ENCODE assay signal across 9 cellular contexts in genomic region chr10:43304079-43304686, GRCh38. TPM values are rescaled to one million over a fixed set of nuclear protein-coding genes. Genes with fewer than 3 reads are reported as not detected.
DNase-seq lines count a peak whose midpoint lies in the region; ATAC-seq and TF ChIP-seq lines count a peak whose summit lies in the region.
"Had no signal": no experiment of that assay in that cellular context is flagged by ENCODE, and none has a peak within 500 bp of the region (broad histone marks: within the 10 kb centered on the region; RNA-seq: fewer than 3 reads in every experiment).

No MANE protein-coding gene starts in this region.

- no peaks in the 10 kb centered on the region for H3K36me3 ChIP-seq in mammary epithelial cell (ENCODE audit: insufficient read depth, low read length)
- H3K36me3 ChIP-seq in mesodermal cell (ENCODE audit: control insufficient read depth, insufficient read depth, low read length), result no peaks in the 10 kb centered on the region
- H3K36me3 ChIP-seq in tibial artery, result no peaks in the 10 kb centered on the region

- H4K20me1 ChIP-seq in mammary epithelial cell (ENCODE audit: insufficient read depth, low read length), result no peaks in the 10 kb centered on the region

- in situ Hi-C loops in mammary epithelial cell (cut with MboI; ENCODE audit: low sequenced_read_pairs in 2 of 2), result no loop called here

- CTCF ChIA-PET in mammary epithelial cell (lab: Charles Lee; ENCODE audit: low non-redundant PET), result no interaction called here

- H3K36me3 Mint-ChIP-seq in activated T-cell treated with anti-CD3 and anti-CD28 coated beads, Interleukin-2, amount 50 U/mL, for 72 hours (ENCODE audit: insufficient read depth in 2 of 2), result peaks cover 0 to 7% of the 10 kb centered on the region in 2 donors

- H3K4me1 Mint-ChIP-seq in activated T-cell treated with anti-CD3 and anti-CD28 coated beads, Interleukin-2, amount 50 U/mL, for 72 hours (ENCODE audit: low read depth), result peaks cover 46% of the 10 kb centered on the region

- TF ChIP-seq CTCF in mammary epithelial cell (conservative IDR thresholded peaks at IDR 0.05 in 1 of 2, IDR thresholded peaks at IDR 0.05 in 1 of 2; ENCODE audit: extremely low read depth in 1 of 2, insufficient read depth in 1 of 2, low read depth in 1 of 2, low read length in 2 of 2), result no peak
- TF ChIP-seq CTCF in tibial artery (IDR thresholded peaks at IDR 0.05), result no peak

- no peaks in the 10 kb centered on the region for H3K9me3 Mint-ChIP-seq in activated T-cell treated with anti-CD3 and anti-CD28 coated beads, Interleukin-2, amount 50 U/mL, for 72 hours

- H2AFZ ChIP-seq in mammary epithelial cell (ENCODE audit: low read depth, low read length), result peak overlapping the region; percentile 80

- no peak for ATAC-seq in activated T-cell treated with anti-CD3 and anti-CD28 coated beads, Interleukin-2, amount 50 U/mL, for 72 hours (replicated peaks in 1 of 2)
- ATAC-seq in HG02678 (IDR thresholded peaks at IDR 0.05; ENCODE audit: unreplicated experiment), result no peak
- ATAC-seq in esophagus mucosa, result no peak
- no peak for ATAC-seq in HG02970 (IDR thresholded peaks at IDR 0.05; ENCODE audit: low FRiP score, unreplicated experiment)

- peak overlapping the region; percentile 78 to 88 for H3K4me3 Mint-ChIP-seq in activated T-cell treated with anti-CD3 and anti-CD28 coated beads, Interleukin-2, amount 50 U/mL, for 72 hours

- H3K27me3 Mint-ChIP-seq in activated T-cell treated with anti-CD3 and anti-CD28 coated beads, Interleukin-2, amount 50 U/mL, for 72 hours (ENCODE audit: low read depth), result peaks cover 30% of the 10 kb centered on the region

- H3K4me1 ChIP-seq in mammary epithelial cell (ENCODE audit: insufficient read depth, low read length), result peaks cover 5% of the 10 kb centered on the region
- peaks cover 9% of the 10 kb centered on the region for H3K4me1 ChIP-seq in mesodermal cell (ENCODE audit: control insufficient read depth, insufficient read depth, low read length, poor library complexity, severe bottlenecking)
- peaks cover 0 to 12% (median 5%) of the 10 kb centered on the region in 4 donors for H3K4me1 ChIP-seq in tibial artery

- WGBS in mammary epithelial cell (ENCODE audit: low coverage, missing lambda C conversion rate), result 67% methylated on average over 3 of the region's 3 CpGs
- WGBS in mesodermal cell (ENCODE audit: insufficient coverage in 2 of 2), 2 experiments, result 0 to 38% methylated on average over 1 of the region's 3 CpGs

- no peak for DNase-seq in activated T-cell treated with anti-CD3 and anti-CD28 coated beads, Interleukin-2, amount 50 U/mL, for 72 hours
- no peak for DNase-seq in activated T-cell treated with anti-CD3 and anti-CD28 coated beads, Interleukin-2, amount 50 U/mL, for 1 hour
- DNase-seq in mammary epithelial cell (no peak), tibial artery (no peak)

- no peak overlapping the region for H3K9ac ChIP-seq in mammary epithelial cell (ENCODE audit: insufficient read depth, low read length)

- peaks cover 3% of the 10 kb centered on the region for H3K27me3 ChIP-seq in mammary epithelial cell (ENCODE audit: insufficient read depth, low read length)
- H3K27me3 ChIP-seq in tibial artery, result peaks cover 0 to 19% of the 10 kb centered on the region in 2 donors

- H3K9me3 ChIP-seq in mammary epithelial cell (replicated peaks; ENCODE audit: insufficient read depth, low read length), result no peaks in the 10 kb centered on the region
- peaks cover 4% of the 10 kb centered on the region for H3K9me3 ChIP-seq in mesodermal cell (ENCODE audit: control insufficient read depth, low read length)
- no peaks in the 10 kb centered on the region for H3K9me3 ChIP-seq in tibial artery

- BruUV-seq in mammary epithelial cell (replicated peaks; lab: Mats Ljungman, UMichigan), result no TSS peak

- dilution Hi-C loops in mammary epithelial cell (cut with HindIII; ENCODE audit: low sequenced_read_pairs), result no loop called here

- no peaks in the 10 kb centered on the region for H3K79me2 ChIP-seq in mammary epithelial cell (ENCODE audit: insufficient read depth, low read length)

- H3K27ac Mint-ChIP-seq in activated T-cell treated with anti-CD3 and anti-CD28 coated beads, Interleukin-2, amount 50 U/mL, for 72 hours, result peak overlapping the region; percentile 85

- peak overlapping the region; percentile 88 for H3K4me2 ChIP-seq in mammary epithelial cell (ENCODE audit: insufficient read depth, low read depth, low read length)

- no peak overlapping the region for H3K27ac ChIP-seq in mammary epithelial cell (ENCODE audit: insufficient read depth, low read depth, low read length)
- H3K27ac ChIP-seq in mesodermal cell (ENCODE audit: low read depth, low read length, severe bottlenecking), result no peak overlapping the region
- H3K27ac ChIP-seq in tibial artery, result no peak overlapping the region
- H3K27ac ChIP-seq: epithelial cell of prostate had no signal

- intact Hi-C loops in mammary epithelial cell (cut with micrococcal nuclease), result no loop called here
- intact Hi-C loops in tibial artery (cut with DNase I; ENCODE audit: low total_unique reads), result no loop called here

- peak overlapping the region; percentile 32 to 36 (median 33) for H3K4me3 ChIP-seq in mammary epithelial cell (replicated peaks in 1 of 3; ENCODE audit: insufficient read depth in 1 of 3, low read depth in 2 of 3, low read length in 3 of 3)
- peak overlapping the region; percentile 25 for H3K4me3 ChIP-seq in mesodermal cell (ENCODE audit: extremely low read depth, insufficient read depth, low read length, poor library complexity, severe bottlenecking)
- peak overlapping the region; percentile 38 to 56 for H3K4me3 ChIP-seq in tibial artery

RNA-seq across cellular contexts. Expression of gene RASGEF1A, which starts 37.3 kb away (rescaled TPM):
- total RNA-seq in activated T-cell treated with anti-CD3 and anti-CD28 coated beads, Interleukin-2, amount 50 U/mL, for 72 hours, result 1 to 10 TPM; 1.7 TPM
- total RNA-seq in mammary epithelial cell (1 to 10 TPM in 1 of 2 donors, not detected in 1; 4.7 TPM), esophagus mucosa (1.00 TPM)
- 0.79 TPM for polyA plus RNA-seq in mammary epithelial cell
- not detected for polyA minus RNA-seq in mammary epithelial cell
- polyA plus RNA-seq in mesodermal cell (2013, experiment 1 of 2), result 6.6 TPM
- polyA plus RNA-seq in mesodermal cell (2013, experiment 2 of 2), result 5.3 TPM
